12 cellular contexts compared by ENCODE assay signal in genomic region chr1:61887076-61887867, GRCh38.
A peak's percentile ranks its signal among the peaks of the same experiment; 100 is the strongest.
DNase-seq lines count a peak whose midpoint lies in the region; ATAC-seq lines count a peak whose summit lies in the region.
"Had no signal": no experiment of that assay in that cellular context is flagged by ENCODE, and none has a peak within 500 bp of the region (broad histone marks: within the 10 kb centered on the region; RNA-seq: fewer than 3 reads in every experiment).

No MANE protein-coding gene starts in this region.

- H3K36me3 Mint-ChIP-seq in activated T-helper 17 cell treated with anti-CD3 and anti-CD28 coated beads, Interleukin-2, amount 50 U/mL, for 72 hours (ENCODE audit: low read depth): peaks cover 52% of the 10 kb centered on the region

- no peaks in the 10 kb centered on the region for H3K9me3 Mint-ChIP-seq in activated T-helper 17 cell treated with anti-CD3 and anti-CD28 coated beads, Interleukin-2, amount 50 U/mL, for 72 hours

- H3K4me1 Mint-ChIP-seq in activated T-helper 17 cell treated with anti-CD3 and anti-CD28 coated beads, Interleukin-2, amount 50 U/mL, for 72 hours: no peaks in the 10 kb centered on the region
- H3K4me1 Mint-ChIP-seq: activated CD4-positive, alpha-beta T cell treated with anti-CD3 and anti-CD28 coated beads, Interleukin-2, amount 10 ng/mL, durations not matched to agents 24 days and 14 days had no signal

- H3K27ac Mint-ChIP-seq in activated T-helper 17 cell treated with anti-CD3 and anti-CD28 coated beads, Interleukin-2, amount 50 U/mL, for 72 hours: peak overlapping the region; percentile 4
- H3K27ac Mint-ChIP-seq: activated CD4-positive, alpha-beta T cell treated with anti-CD3 and anti-CD28 coated beads, Interleukin-2, amount 10 ng/mL, durations not matched to agents 24 days and 14 days had no signal

- no peak overlapping the region for H3K4me3 Mint-ChIP-seq in activated T-helper 17 cell treated with anti-CD3 and anti-CD28 coated beads, Interleukin-2, amount 50 U/mL, for 72 hours
- H3K4me3 Mint-ChIP-seq: activated CD4-positive, alpha-beta T cell treated with anti-CD3 and anti-CD28 coated beads, Interleukin-2, amount 10 ng/mL, durations not matched to agents 24 days and 14 days had no signal

- DNase-seq in COLO668 (lab: John Stamatoyannopoulos, UW; ENCODE audit: unreplicated experiment): peak; percentile 48
- peak; percentile 25 to 62 for DNase-seq in NCI-H187 (lab: John Stamatoyannopoulos, UW)
- peak; percentile 8 for DNase-seq in iris pigment epithelial cell (ENCODE audit: low read depth)
- DNase-seq in activated T-cell treated with anti-CD3 and anti-CD28 coated beads, Interleukin-2, amount 50 U/mL, for 1 hour: no peak
- DNase-seq in activated CD8-positive, alpha-beta memory T cell treated with anti-CD3 and anti-CD28 coated beads, Interleukin-2, amount 50 U/mL, for 48 hours: no peak
- DNase-seq: activated CD4-positive, alpha-beta T cell treated with anti-CD3 and anti-CD28 coated beads, Interleukin-2, amount 10 ng/mL, durations not matched to agents 24 days and 14 days; cortex of kidney; DMS 273 treated with DMSO at 0.1 percent for 48 hours; foreskin melanocyte had no signal

- no peaks in the 10 kb centered on the region for H3K27me3 Mint-ChIP-seq in activated T-helper 17 cell treated with anti-CD3 and anti-CD28 coated beads, Interleukin-2, amount 50 U/mL, for 72 hours
- H3K27me3 Mint-ChIP-seq: activated CD4-positive, alpha-beta T cell treated with anti-CD3 and anti-CD28 coated beads, Interleukin-2, amount 10 ng/mL, durations not matched to agents 24 days and 14 days had no signal

- ATAC-seq in activated T-helper 17 cell treated with anti-CD3 and anti-CD28 coated beads, Interleukin-2, amount 50 U/mL, for 72 hours (replicated peaks): no peak
- ATAC-seq in HG02885 (IDR thresholded peaks at IDR 0.05; ENCODE audit: poor library complexity, unreplicated experiment) (no peak), GM18519 (IDR thresholded peaks at IDR 0.05; ENCODE audit: low FRiP score, unreplicated experiment) (no peak)

Comparison
In these comparisons a context has a peak if more than half of its experiments do, and no peak if none do; other contexts are left out.
1. DNase-seq: peak in COLO668 (single experiment), NCI-H187 (2 of 2) and iris pigment epithelial cell (single experiment); none in activated T-cell treated with anti-CD3 and anti-CD28 coated beads, Interleukin-2, amount 50 U/mL, for 1 hour (single experiment) and activated CD8-positive, alpha-beta memory T cell treated with anti-CD3 and anti-CD28 coated beads, Interleukin-2, amount 50 U/mL, for 48 hours (single experiment).